15 cellular contexts compared by ENCODE assay signal in genomic region chr4:48815483-48815882, GRCh38. TPM values are rescaled to one million over a fixed set of nuclear protein-coding genes. Genes with fewer than 3 reads are reported as not detected.
DNase-seq lines count a peak whose midpoint lies in the region; ATAC-seq, FAIRE-seq and TF ChIP-seq lines count a peak whose summit lies in the region.
"Had no signal": no experiment of that assay in that cellular context is flagged by ENCODE, and none has a peak within 500 bp of the region (broad histone marks: within the 10 kb centered on the region; RNA-seq: fewer than 3 reads in every experiment).

No MANE protein-coding gene starts in this region.

- no peak overlapping the region for H3K4me3 ChIP-seq in mammary epithelial cell (replicated peaks in 1 of 3; ENCODE audit: insufficient read depth in 1 of 3, low read depth in 2 of 3, low read length in 3 of 3)
- H3K4me3 ChIP-seq: GM23338 had no signal

- H3K9me3 ChIP-seq in mammary epithelial cell (replicated peaks; ENCODE audit: insufficient read depth, low read length): no peaks in the 10 kb centered on the region

- TF ChIP-seq CTCF in VCaP (conservative IDR thresholded peaks at IDR 0.05): no peak
- TF ChIP-seq CTCF in mammary epithelial cell (conservative IDR thresholded peaks at IDR 0.05 in 1 of 2, IDR thresholded peaks at IDR 0.05 in 1 of 2; ENCODE audit: extremely low read depth in 1 of 2, insufficient read depth in 1 of 2, low read depth in 1 of 2, low read length in 2 of 2): no peak

- WGBS in mammary epithelial cell (ENCODE audit: low coverage, missing lambda C conversion rate): 100% methylated on average over 2 of the region's 2 CpGs

- no peaks in the 10 kb centered on the region for H4K20me1 ChIP-seq in mammary epithelial cell (ENCODE audit: insufficient read depth, low read length)

- no peak overlapping the region for H3K4me2 ChIP-seq in mammary epithelial cell (ENCODE audit: insufficient read depth, low read depth, low read length)
- H3K4me2 ChIP-seq: GM23338 had no signal

- no peaks in the 10 kb centered on the region for H3K36me3 ChIP-seq in mammary epithelial cell (ENCODE audit: insufficient read depth, low read length)

- BruUV-seq in mammary epithelial cell (replicated peaks; lab: Mats Ljungman, UMichigan): no TSS peak

- intact Hi-C loops in mammary epithelial cell (cut with micrococcal nuclease): no loop called here

- peak overlapping the region; percentile 15; the same call in 1 of the 2 replicates for H3K27ac ChIP-seq in VCaP
- no peak overlapping the region for H3K27ac ChIP-seq in mammary epithelial cell (ENCODE audit: insufficient read depth, low read depth, low read length)

- peak; percentile 17 for DNase-seq in DMS53 treated with DMSO at 0.1 percent for 48 hours (lab: John Stamatoyannopoulos, UW; ENCODE audit: unreplicated experiment)
- no peak for DNase-seq in HUDEP-2 (lab: John Stamatoyannopoulos, UW; ENCODE audit: unreplicated experiment in 76 of 76)
- no peak for DNase-seq in urothelium cell line (ENCODE audit: low spot score)
- DNase-seq in activated T-cell treated with anti-CD3 and anti-CD28 coated beads, Interleukin-2, amount 50 U/mL, for 1 hour: no peak
- no peak for DNase-seq in mammary epithelial cell
- DNase-seq: activated CD4-positive, CD25-positive, alpha-beta regulatory T cell treated with anti-CD3 and anti-CD28 coated beads, Interleukin-2, amount 50 U/mL, for 72 hours; effector memory CD4-positive, alpha-beta T cell; foreskin melanocyte; islet precursor cell; stimulated activated naive CD8-positive, alpha-beta T cell treated with anti-CD3 and anti-CD28 coated beads, Interleukin-15, amount 100 ng/mL, for 72 hours had no signal

- H3K79me2 ChIP-seq in mammary epithelial cell (ENCODE audit: insufficient read depth, low read length): no peaks in the 10 kb centered on the region

- ATAC-seq in GM18868 (IDR thresholded peaks at IDR 0.05; ENCODE audit: unreplicated experiment): peak; percentile 68
- ATAC-seq in HG03108 (IDR thresholded peaks at IDR 0.05; ENCODE audit: unreplicated experiment): peak; percentile 42
- ATAC-seq: activated T-helper 17 cell treated with anti-CD3 and anti-CD28 coated beads, Interleukin-2, amount 50 U/mL, for 72 hours; GM23338; stimulated activated naive CD8-positive, alpha-beta T cell treated with anti-CD3 and anti-CD28 coated beads, Interleukin-15, amount 100 ng/mL, for 72 hours had no signal

- H2AFZ ChIP-seq in mammary epithelial cell (ENCODE audit: low read depth, low read length): no peak overlapping the region
- H2AFZ ChIP-seq: GM23338 had no signal

- FAIRE-seq in urothelium cell line (lab: Jason Lieb, UNC): no peak

- dilution Hi-C loops in mammary epithelial cell (cut with HindIII; ENCODE audit: low sequenced_read_pairs): loop anchor here (5.0 kb wide), 1 partner anchor 53 kb away; no protein-coding TSS in a partner anchor

- CTCF ChIA-PET in mammary epithelial cell (lab: Charles Lee; ENCODE audit: low non-redundant PET): no interaction called here

- in situ Hi-C loops in mammary epithelial cell (cut with MboI; ENCODE audit: low sequenced_read_pairs in 2 of 2): no loop called here

- no peaks in the 10 kb centered on the region for H3K4me1 ChIP-seq in mammary epithelial cell (ENCODE audit: insufficient read depth, low read length)

- no peak overlapping the region for H3K9ac ChIP-seq in mammary epithelial cell (ENCODE audit: insufficient read depth, low read length)

- no peaks in the 10 kb centered on the region for H3K27me3 ChIP-seq in mammary epithelial cell (ENCODE audit: insufficient read depth, low read length)

RNA-seq across cellular contexts. Expression of gene OCIAD1, which starts 15.4 kb away (rescaled TPM):
- 100 to 1,000 TPM in 1 of 2 donors, 10 to 100 TPM in 1; 85.5 to 125 TPM for total RNA-seq in mammary epithelial cell
- polyA plus RNA-seq in mammary epithelial cell: 102 TPM
- 55.2 TPM for polyA minus RNA-seq in mammary epithelial cell

RNA-seq across cellular contexts. Expression of gene FRYL, which starts 35.4 kb away (rescaled TPM):
- 10 to 100 TPM; 74.7 to 75.7 TPM for total RNA-seq in mammary epithelial cell
- polyA plus RNA-seq in mammary epithelial cell: 21.1 TPM
- polyA minus RNA-seq in mammary epithelial cell: 188 TPM
